25 cellular contexts compared by ENCODE assay signal in the genomic region with DNA sequence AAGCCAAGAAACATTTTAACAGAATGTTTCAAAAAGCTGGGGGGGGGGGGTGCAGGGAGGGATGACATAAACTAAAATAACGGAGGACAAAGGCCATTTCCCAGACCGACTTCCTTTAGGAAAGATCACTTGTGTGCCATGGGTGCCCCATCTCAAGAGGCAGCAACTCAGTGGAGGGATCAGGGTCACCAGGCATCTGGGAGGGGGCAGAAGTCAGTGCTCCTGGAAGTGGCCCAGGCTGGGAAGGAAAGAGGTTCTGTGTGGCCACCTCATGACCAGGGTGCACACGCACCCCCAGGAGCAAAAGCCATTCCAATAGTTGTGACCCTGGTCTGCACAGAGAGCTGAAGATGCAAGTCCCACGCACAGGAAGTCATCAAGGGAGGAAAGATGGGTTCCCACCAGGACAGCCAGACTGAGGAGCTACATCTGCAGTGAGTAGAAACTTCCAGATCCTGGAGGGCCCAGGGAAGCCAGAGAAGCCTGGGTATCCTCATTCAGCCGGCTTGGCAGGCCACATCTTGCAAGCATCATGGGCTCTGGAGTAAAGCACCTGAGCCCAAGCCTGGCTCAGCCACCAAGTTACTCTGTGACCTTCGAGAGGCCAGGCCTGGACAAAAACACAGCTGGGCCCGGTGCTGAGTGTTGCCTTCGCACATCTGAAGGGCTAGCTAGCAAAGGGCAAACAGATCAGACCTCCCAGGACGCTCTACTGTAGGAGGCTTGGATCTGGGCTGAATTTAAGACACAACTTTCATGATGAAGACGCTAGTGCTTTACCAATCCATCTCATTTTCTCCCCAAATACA.
"Had no signal": no experiment of that assay in that cellular context is flagged by ENCODE, and none has a peak within 500 bp of the region (broad histone marks: within the 10 kb centered on the region; RNA-seq: fewer than 3 reads in every experiment).

No MANE protein-coding gene starts in this region.

- H3K9me3 ChIP-seq: left lung, mucosa of descending colon, ovary, prostate gland, sigmoid colon, stomach, thyroid gland, upper lobe of left lung had no signal

- H3K27me3 Mint-ChIP-seq: activated naive CD8-positive, alpha-beta T cell; stimulated activated memory B cell treated with anti-CD40 and anti-IgM and Interleukin-4, amounts not matched to agents 10 μg/mL and 1 μg/mL and 100 μg/mL, for 72 hours had no signal

- ATAC-seq: left lung; mucosa of descending colon; SK-N-SH treated with all-trans-retinoic acid at 6 μM for 48 hours; stimulated activated memory B cell treated with anti-CD40 and anti-IgM and Interleukin-4, amounts not matched to agents 10 μg/mL and 1 μg/mL and 100 μg/mL, for 72 hours had no signal

- H3K36me3 ChIP-seq: ovary, prostate gland had no signal

- DNase-seq: activated CD4-positive, alpha-beta T cell treated with anti-CD3 and anti-CD28 coated beads for 4 hours; activated CD4-positive, alpha-beta T cell treated with anti-CD3 and anti-CD28 coated beads, Interleukin-2, amount 50 U/mL, for 48 hours; activated CD4-positive, CD25-positive, alpha-beta regulatory T cell; activated naive CD4-positive, alpha-beta T cell treated with Interleukin-2 at 50 U/mL for 16 hours; anterior cingulate cortex; dorsolateral prefrontal cortex; effector memory CD4-positive, alpha-beta T cell; left lung; mucosa of descending colon; nephron progenitor cell; retina; small intestine; stimulated activated CD4-positive, alpha-beta T cell treated with anti-CD3 and anti-CD28 coated beads, Interleukin-4, amount 100 ng/mL, for 24 hours; stomach; thyroid gland; upper lobe of left lung had no signal

- H3K27ac ChIP-seq: coronary artery, dorsolateral prefrontal cortex, left lung, ovary, prostate gland, sigmoid colon, stomach, thyroid gland, upper lobe of left lung had no signal

- H3K27ac Mint-ChIP-seq: activated naive CD8-positive, alpha-beta T cell; stimulated activated memory B cell treated with anti-CD40 and anti-IgM and Interleukin-4, amounts not matched to agents 10 μg/mL and 1 μg/mL and 100 μg/mL, for 72 hours had no signal

- H3K4me3 ChIP-seq: coronary artery, dorsolateral prefrontal cortex, left lung, lung, mucosa of descending colon, ovary, prostate gland, sigmoid colon, stomach, thyroid gland, upper lobe of left lung had no signal

- FAIRE-seq: frontal cortex, small intestine had no signal

- H3K4me1 Mint-ChIP-seq: nephron progenitor cell had no signal

- H3K9me3 Mint-ChIP-seq: nephron progenitor cell; stimulated activated memory B cell treated with anti-CD40 and anti-IgM and Interleukin-4, amounts not matched to agents 10 μg/mL and 1 μg/mL and 100 μg/mL, for 72 hours had no signal

- H3K4me1 ChIP-seq: left lung, prostate gland, sigmoid colon, stomach, upper lobe of left lung had no signal

- H3K27me3 ChIP-seq: dorsolateral prefrontal cortex, left lung, ovary, sigmoid colon, stomach, thyroid gland, upper lobe of left lung had no signal

- H3K4me3 Mint-ChIP-seq: activated naive CD8-positive, alpha-beta T cell; nephron progenitor cell; stimulated activated memory B cell treated with anti-CD40 and anti-IgM and Interleukin-4, amounts not matched to agents 10 μg/mL and 1 μg/mL and 100 μg/mL, for 72 hours had no signal
